ENCODE assay signal across 8 cellular contexts in genomic region chr5:140345919-140346347, GRCh38. TPM values are rescaled to one million over a fixed set of nuclear protein-coding genes. Genes with fewer than 3 reads are reported as not detected.
A peak's percentile ranks its signal among the peaks of the same experiment; 100 is the strongest.
DNase-seq lines count a peak whose midpoint lies in the region; ATAC-seq and TF ChIP-seq lines count a peak whose summit lies in the region.

No MANE protein-coding gene starts in this region.

- peak overlapping the region; percentile 74 for H3K4me3 ChIP-seq in AG10803 (ENCODE audit: low read length)
- peak overlapping the region; percentile 53 for H3K4me3 ChIP-seq in fibroblast of mammary gland (ENCODE audit: control insufficient read depth, low read depth, low read length)

- peak; percentile 18 for ATAC-seq in GM18868 (IDR thresholded peaks at IDR 0.05; ENCODE audit: unreplicated experiment)
- peak; percentile 18 for ATAC-seq in HG03460 (IDR thresholded peaks at IDR 0.05; ENCODE audit: unreplicated experiment)
- no peak for ATAC-seq in GM19351 (IDR thresholded peaks at IDR 0.05; ENCODE audit: unreplicated experiment)

- TF ChIP-seq CTCF in AG10803 (conservative IDR thresholded peaks at IDR 0.05; ENCODE audit: low read length) = peak; percentile 48
- peak; percentile 43 for TF ChIP-seq CTCF in fibroblast of mammary gland (conservative IDR thresholded peaks at IDR 0.05; ENCODE audit: control insufficient read depth, insufficient read depth, low read depth, low read length)

- DNase-seq in AG10803 (ENCODE audit: low read depth) = peak; percentile 55
- peak; percentile 73 for DNase-seq in UCSD-AML1 (lab: John Stamatoyannopoulos, UW; ENCODE audit: unreplicated experiment)
- peak; percentile 63 for DNase-seq in fibroblast of mammary gland (ENCODE audit: low read depth)
- peak; percentile 67 for DNase-seq in myocyte (ENCODE audit: low read depth)
- DNase-seq in NCI-H187 treated with DMSO at 0.1 percent for 48 hours (lab: John Stamatoyannopoulos, UW) = no peak

RNA-seq across cellular contexts. Expression of gene HBEGF, which starts 0.5 kb away (rescaled TPM):
- total RNA-seq in myocyte = 10.1 and 10.2 TPM in 2 replicates
- 41.6 TPM for polyA plus RNA-seq in myocyte (2012)

RNA-seq across cellular contexts. Expression of gene SLC4A9, which starts 14.1 kb away (rescaled TPM):
- not detected in 2 replicates for total RNA-seq in myocyte
- polyA plus RNA-seq in myocyte (2012) = 0.04 TPM

RNA-seq across cellular contexts. Expression of gene PFDN1, which starts 43.0 kb away (rescaled TPM):
- total RNA-seq in myocyte = 42.0 and 63.9 TPM in 2 replicates
- 75.9 TPM for polyA plus RNA-seq in myocyte (2012)

RNA-seq across cellular contexts. Expression of gene ANKHD1, which starts 55.7 kb away (rescaled TPM):
- total RNA-seq in myocyte = 33.7 and 39.7 TPM in 2 replicates
- 34.4 TPM for polyA plus RNA-seq in myocyte (2012)
